ENCODE assay signal across 17 cellular contexts in genomic region chr2:231299267-231299666, GRCh38.
DNase-seq lines count a peak whose midpoint lies in the region; ATAC-seq, FAIRE-seq and TF ChIP-seq lines count a peak whose summit lies in the region.
"Had no signal": no experiment of that assay in that cellular context is flagged by ENCODE, and none has a peak within 500 bp of the region (broad histone marks: within the 10 kb centered on the region; RNA-seq: fewer than 3 reads in every experiment).

No MANE protein-coding gene starts in this region.

- DNase-seq in GM18507 (ENCODE audit: extremely low spot score, insufficient read length, low read depth), result no peak
- DNase-seq in NOMO-1 treated with dmso at 0.1 percent for 144 hours (lab: John Stamatoyannopoulos, UW; ENCODE audit: unreplicated experiment), result peak; percentile 95
- peak; percentile 90 for DNase-seq in esophagus muscularis mucosa (ENCODE audit: extremely low spot score)
- no peak for DNase-seq in sciatic nerve (ENCODE audit: low spot score)
- no peak for DNase-seq in GM19239 (ENCODE audit: insufficient read length, low spot score)
- DNase-seq in AG08396 (ENCODE audit: low spot score), result no peak
- DNase-seq in activated T-cell treated with anti-CD3 and anti-CD28 coated beads, Interleukin-2, amount 50 U/mL, for 48 hours, result no peak
- DNase-seq in OCI-M1 (lab: John Stamatoyannopoulos, UW), result no peak
- DNase-seq: activated CD8-positive, alpha-beta T cell treated with anti-CD3 and anti-CD28 coated beads, Interleukin-2, amount 10 ng/mL, durations not matched to agents 7 days and 5 days; activated naive CD4-positive, alpha-beta T cell treated with anti-CD3 and anti-CD28 coated beads, Interleukin-2, amount 50 U/mL, for 16 hours; DMS 273 treated with DMSO at 0.1 percent for 48 hours; NCI-H774; stimulated activated CD4-positive, alpha-beta T cell treated with anti-CD3 and anti-CD28 coated beads, Interleukin-4, amount 100 ng/mL, for 1 hour; T-helper 2 cell had no signal

- H3K27ac ChIP-seq in esophagus muscularis mucosa (replicated peaks in 1 of 4), result no peak overlapping the region
- H3K27ac ChIP-seq: coronary artery had no signal

- H3K27me3 ChIP-seq in esophagus muscularis mucosa, result no peaks in the 10 kb centered on the region
- H3K27me3 ChIP-seq: pancreas had no signal

- intact Hi-C loops in esophagus muscularis mucosa (cut with DNase I), result loop anchor here (10.0 kb wide), 1 partner anchor 116 kb away; no protein-coding TSS in a partner anchor
- intact Hi-C loops in sciatic nerve (cut with DNase I), result loop anchor here (10.0 kb wide), 1 partner anchor 96 kb away; the partner anchor contains the start of gene B3GNT7

- no peak for TF ChIP-seq CTCF in esophagus muscularis mucosa (IDR thresholded peaks at IDR 0.05)

- H3K4me1 ChIP-seq in esophagus muscularis mucosa, result peaks cover 0 to 10% (median 5%) of the 10 kb centered on the region in 4 donors

- no peak for TF ChIP-seq POLR2A in esophagus muscularis mucosa (IDR thresholded peaks at IDR 0.05; ENCODE audit: low read depth)

- H3K36me3 ChIP-seq in esophagus muscularis mucosa, result peaks cover 0 to 75% (median 39%) of the 10 kb centered on the region in 4 donors
- H3K36me3 ChIP-seq: pancreas had no signal

- ATAC-seq in sciatic nerve, result peak; percentile 65
- ATAC-seq: activated CD8-positive, alpha-beta T cell treated with anti-CD3 and anti-CD28 coated beads, Interleukin-2, amount 10 ng/mL, durations not matched to agents 7 days and 5 days had no signal

- H3K4me3 ChIP-seq in esophagus muscularis mucosa, result no peak overlapping the region
- H3K4me3 ChIP-seq: coronary artery, pancreas had no signal

- FAIRE-seq in GM18507 (lab: Jason Lieb, UNC), result peak; percentile 89
- FAIRE-seq in GM19239 (lab: Jason Lieb, UNC), result no peak
- FAIRE-seq: keratinocyte, pancreas had no signal

- TF ChIP-seq EP300 in esophagus muscularis mucosa (IDR thresholded peaks at IDR 0.05), result no peak

- no peaks in the 10 kb centered on the region for H3K9me3 ChIP-seq in esophagus muscularis mucosa
- H3K9me3 ChIP-seq: pancreas had no signal

- 78% methylated on average over 7 of the region's 7 CpGs for WGBS in esophagus muscularis mucosa

Comparison
In these comparisons a context has a peak if more than half of its experiments do, and no peak if none do; other contexts are left out.
1. DNase-seq: peak in NOMO-1 treated with dmso at 0.1 percent for 144 hours (single experiment) and esophagus muscularis mucosa (single experiment); none in GM18507 (single experiment), sciatic nerve (single experiment), GM19239 (single experiment), AG08396 (single experiment), activated T-cell treated with anti-CD3 and anti-CD28 coated beads, Interleukin-2, amount 50 U/mL, for 48 hours (0 of 2) and OCI-M1 (single experiment).